ENCODE assay signal across 34 cellular contexts in genomic region chr22:32509045-32509444, GRCh38. TPM values are rescaled to one million over a fixed set of nuclear protein-coding genes. Genes with fewer than 3 reads are reported as not detected.
"Had no signal": no experiment of that assay in that cellular context is flagged by ENCODE, and none has a peak within 500 bp of the region (broad histone marks: within the 10 kb centered on the region; RNA-seq: fewer than 3 reads in every experiment).

No MANE protein-coding gene starts in this region.

- H3K4me1 ChIP-seq: esophagus squamous epithelium, thyroid gland, upper lobe of right lung had no signal

- DNase-seq: activated CD4-positive, alpha-beta memory T cell treated with anti-CD3 and anti-CD28 coated beads for 36 hours; activated CD4-positive, alpha-beta T cell treated with anti-CD3 and anti-CD28 coated beads for 48 hours; activated CD8-positive, alpha-beta memory T cell treated with anti-CD3 and anti-CD28 coated beads, Interleukin-2, amount 50 U/mL, for 4 hours; activated gamma-delta T cell; activated naive CD4-positive, alpha-beta T cell treated with anti-CD3 and anti-CD28 coated beads, Interleukin-2, amount 10 ng/mL, durations not matched to agents 7 days and 5 days; activated naive CD8-positive, alpha-beta T cell treated with anti-CD3 and anti-CD28 coated beads, Interleukin-2, amount 10 ng/mL, durations not matched to agents 7 days and 5 days; activated T-cell treated with anti-CD3 and anti-CD28 coated beads, Interleukin-2, amount 50 U/mL, for 1 hour; amniotic stem cell; central memory CD4-positive, alpha-beta T cell; effector CD4-positive, alpha-beta T cell; esophagus squamous epithelium; glutamatergic neuron; kidney; natural killer cell; retina; stimulated activated CD4-positive, alpha-beta T cell treated with anti-CD3 and anti-CD28 coated beads, Interleukin-12 subunit alpha, Interleukin-12 subunit beta, amount 100 ng/mL, for 4 hours; stimulated activated CD4-positive, alpha-beta T cell treated with anti-CD3 and anti-CD28 coated beads, Interleukin-4, amount 100 ng/mL, for 1 hour; stimulated activated naive CD8-positive, alpha-beta T cell treated with anti-CD3 and anti-CD28 coated beads, Interleukin-15, Interleukin-2, amounts not matched to agents 100 U/mL and 50 U/mL, for 24 hours; T-helper 17 cell; T1000; thyroid gland; upper lobe of right lung; WERI-Rb-1 had no signal

- H3K9me3 ChIP-seq: esophagus squamous epithelium, thyroid gland, upper lobe of right lung had no signal

- H3K27me3 ChIP-seq: esophagus squamous epithelium, hepatocyte, thyroid gland, upper lobe of right lung had no signal

- H3K36me3 ChIP-seq: esophagus squamous epithelium, thyroid gland, upper lobe of right lung, WERI-Rb-1 had no signal

- H3K4me3 ChIP-seq: esophagus squamous epithelium, hepatocyte, skin epidermis, thyroid gland, upper lobe of right lung had no signal

- H3K27ac ChIP-seq: epithelial cell of prostate, esophagus squamous epithelium, hepatocyte, skin epidermis, thyroid gland, upper lobe of right lung, WERI-Rb-1 had no signal

- ATAC-seq: activated CD4-positive, CD25-positive, alpha-beta regulatory T cell treated with anti-CD3 and anti-CD28 coated beads, Interleukin-2, amount 50 U/mL, for 24 hours; natural killer cell; sciatic nerve; stimulated activated naive CD8-positive, alpha-beta T cell treated with anti-CD3 and anti-CD28 coated beads, Interleukin-15, Interleukin-2, amounts not matched to agents 100 U/mL and 50 U/mL, for 24 hours; T-helper 17 cell; upper lobe of right lung had no signal

RNA-seq across cellular contexts. Expression of gene BPIFC, which starts 44.8 kb away (rescaled TPM):
- total RNA-seq: activated CD4-positive, alpha-beta memory T cell treated with anti-CD3 and anti-CD28 coated beads for 36 hours; activated CD8-positive, alpha-beta memory T cell treated with anti-CD3 and anti-CD28 coated beads for 36 hours; activated naive CD8-positive, alpha-beta T cell treated with anti-CD3 and anti-CD28 coated beads, Interleukin-2, amount 10 ng/mL, durations not matched to agents 7 days and 5 days; activated T-helper 1 cell treated with anti-CD3 and anti-CD28 coated beads, Interleukin-12 subunit alpha, Interleukin-12 subunit beta, Interleukin-2, Interleukin-4 antibody, amounts not matched to agents 30 ng/mL and 10 ng/mL and 1 ng/mL, durations not matched to agents 14 hours and 24 hours and 36 hours; frontal cortex; hepatocyte; kidney; mononuclear cell; natural killer cell; omental fat pad; posterior vena cava; sciatic nerve; T-helper 17 cell; thyroid gland; upper lobe of right lung had no signal
- polyA plus RNA-seq: hepatocyte had no signal
